ENCODE assay signal across 28 cellular contexts in genomic region chr15:100384108-100384410, GRCh38.
"Had no signal": no experiment of that assay in that cellular context is flagged by ENCODE, and none has a peak within 500 bp of the region (broad histone marks: within the 10 kb centered on the region; RNA-seq: fewer than 3 reads in every experiment).

No MANE protein-coding gene starts in this region.

- H3K36me3 Mint-ChIP-seq: memory B cell had no signal

- H3K79me2 ChIP-seq: parathyroid adenoma had no signal

- H3K4me3 Mint-ChIP-seq: activated CD4-positive, alpha-beta T cell treated with anti-CD3 and anti-CD28 coated beads, Interleukin-2, amount 10 ng/mL, durations not matched to agents 7 days and 5 days; activated CD8-positive, alpha-beta T cell treated with anti-CD3 and anti-CD28 coated beads for 36 hours; activated T-cell treated with anti-CD3 and anti-CD28 coated beads, Interleukin-2, amount 50 U/mL, for 4 hours; activated T-helper 17 cell treated with anti-CD3 and anti-CD28 coated beads, Interleukin-2, amount 50 U/mL, for 72 hours; dendritic cell treated with granulocyte-macrophage colony-stimulating factor and Interleukin-4, amounts not matched to agents 40 ng/mL and 50 ng/mL, for 4 days; endodermal cell; immature natural killer cell; memory B cell; naive thymus-derived CD4-positive, alpha-beta T cell; neural progenitor cell; stimulated activated naive B cell treated with anti-CD40 and anti-IgM and Interleukin-4, amounts not matched to agents 10 μg/mL and 1 μg/mL and 100 μg/mL, for 72 hours; WTC11 had no signal

- H3K9me3 ChIP-seq: thyroid gland had no signal

- H3K27ac Mint-ChIP-seq: activated CD4-positive, alpha-beta T cell treated with anti-CD3 and anti-CD28 coated beads, Interleukin-2, amount 10 ng/mL, durations not matched to agents 7 days and 5 days; activated CD8-positive, alpha-beta T cell treated with anti-CD3 and anti-CD28 coated beads for 36 hours; activated T-helper 17 cell treated with anti-CD3 and anti-CD28 coated beads, Interleukin-2, amount 50 U/mL, for 72 hours; dendritic cell treated with granulocyte-macrophage colony-stimulating factor and Interleukin-4, amounts not matched to agents 40 ng/mL and 50 ng/mL, for 4 days; endodermal cell; memory B cell; naive thymus-derived CD4-positive, alpha-beta T cell; neural progenitor cell; stimulated activated naive B cell treated with anti-CD40 and anti-IgM and Interleukin-4, amounts not matched to agents 10 μg/mL and 1 μg/mL and 100 μg/mL, for 72 hours; WTC11 had no signal

- ATAC-seq: activated CD8-positive, alpha-beta T cell treated with anti-CD3 and anti-CD28 coated beads for 36 hours; activated T-cell treated with anti-CD3 and anti-CD28 coated beads, Interleukin-2, amount 50 U/mL, for 4 hours; activated T-helper 17 cell treated with anti-CD3 and anti-CD28 coated beads, Interleukin-2, amount 50 U/mL, for 72 hours; heart left ventricle; naive thymus-derived CD4-positive, alpha-beta T cell; stimulated activated naive B cell treated with anti-CD40 and anti-IgM and Interleukin-4, amounts not matched to agents 10 μg/mL and 1 μg/mL and 100 μg/mL, for 72 hours had no signal

- H3K27me3 Mint-ChIP-seq: memory B cell; stimulated activated naive B cell treated with anti-CD40 and anti-IgM and Interleukin-4, amounts not matched to agents 10 μg/mL and 1 μg/mL and 100 μg/mL, for 72 hours had no signal

- DNase-seq: activated CD4-positive, alpha-beta T cell treated with anti-CD3 and anti-CD28 coated beads for 1 hour; activated gamma-delta T cell treated with Interleukin-2 at 50 U/mL for 16 hours; activated naive CD4-positive, alpha-beta T cell treated with anti-CD3 and anti-CD28 coated beads, Interleukin-2, amount 50 U/mL, for 16 hours; activated T-cell treated with anti-CD3 and anti-CD28 coated beads, Interleukin-2, amount 50 U/mL, for 4 hours; amniotic stem cell; heart left ventricle; kidney; occipital lobe; stimulated activated naive B cell treated with anti-CD40 and anti-IgM and Interleukin-4, amounts not matched to agents 10 μg/mL and 1 μg/mL and 100 μg/mL, for 72 hours; stomach had no signal

- H3K9ac ChIP-seq: neural progenitor cell, parathyroid adenoma had no signal

- H3K4me2 ChIP-seq: neural progenitor cell had no signal

- H3K4me3 ChIP-seq: breast epithelium, esophagus muscularis mucosa, heart left ventricle, neural progenitor cell, right atrium auricular region, stomach, thyroid gland, upper lobe of left lung, vagina had no signal

- H3K27me3 ChIP-seq: breast epithelium, esophagus muscularis mucosa, foreskin keratinocyte, neural progenitor cell, right atrium auricular region, stomach, thyroid gland, upper lobe of left lung, vagina had no signal

- H3K27ac ChIP-seq: breast epithelium, esophagus muscularis mucosa, foreskin keratinocyte, heart left ventricle, neural progenitor cell, parathyroid adenoma, right atrium auricular region, stomach, thyroid gland, upper lobe of left lung, vagina had no signal

- H2AFZ ChIP-seq: parathyroid adenoma had no signal

- H3K36me3 ChIP-seq: breast epithelium, heart left ventricle, neural progenitor cell, right atrium auricular region, thyroid gland, upper lobe of left lung, vagina had no signal

- H3K4me1 ChIP-seq: breast epithelium, esophagus muscularis mucosa, foreskin keratinocyte, heart left ventricle, neural progenitor cell, parathyroid adenoma, right atrium auricular region, stomach, thyroid gland, upper lobe of left lung, vagina had no signal

- H3K4me1 Mint-ChIP-seq: activated CD4-positive, alpha-beta T cell treated with anti-CD3 and anti-CD28 coated beads, Interleukin-2, amount 10 ng/mL, durations not matched to agents 7 days and 5 days; activated T-helper 17 cell treated with anti-CD3 and anti-CD28 coated beads, Interleukin-2, amount 50 U/mL, for 72 hours; endodermal cell; immature natural killer cell; neural progenitor cell; stimulated activated naive B cell treated with anti-CD40 and anti-IgM and Interleukin-4, amounts not matched to agents 10 μg/mL and 1 μg/mL and 100 μg/mL, for 72 hours; WTC11 had no signal
